30 cellular contexts compared by ENCODE assay signal in genomic region chr3:140164156-140164555, GRCh38.
"Had no signal": no experiment of that assay in that cellular context is flagged by ENCODE, and none has a peak within 500 bp of the region (broad histone marks: within the 10 kb centered on the region; RNA-seq: fewer than 3 reads in every experiment).

No MANE protein-coding gene starts in this region.

- H3K4me3 ChIP-seq: MG63 had no signal

- H3K36me3 ChIP-seq: MG63 had no signal

- H3K27me3 ChIP-seq: MG63 had no signal

- DNase-seq: Karpas-422, Kasumi-1, KBM-7, KG1, MG63, MM.1S, MV-4-11, NCI-H1048, NCI-H1092, NCI-H1092 treated with DMSO at 0.1 percent for 48 hours, NCI-H1105, NCI-H1105 treated with DMSO at 0.1 percent for 48 hours, NCI-H1417, NCI-H1417 treated with DMSO at 0.1 percent for 48 hours, NCI-H1436, NCI-H1436 treated with DMSO at 0.1 percent for 48 hours, NCI-H146, NCI-H187, NCI-H187 treated with DMSO at 0.1 percent for 48 hours, NCI-H1930, NCI-H2029, NCI-H2029 treated with DMSO at 0.1 percent for 48 hours, NCI-H2081, NCI-H2081 treated with DMSO at 0.1 percent for 48 hours, NCI-H2107, NCI-H2227 treated with DMSO at 0.1 percent for 48 hours, NCI-H226, NCI-H345, NCI-H510A had no signal

- H3K27ac ChIP-seq: KMS-11 had no signal
